ENCODE assay signal across 8 cellular contexts in genomic region chr17:76714822-76715461, GRCh38.
DNase-seq lines count a peak whose midpoint lies in the region; ATAC-seq and TF ChIP-seq lines count a peak whose summit lies in the region.

No MANE protein-coding gene starts in this region.

- peaks cover 38 to 56% of the 10 kb centered on the region in 2 donors for H3K36me3 ChIP-seq in stomach smooth muscle (ENCODE audit: control insufficient read depth in 2 of 2, insufficient read depth in 2 of 2, low read length in 2 of 2)

- H3K36me3 Mint-ChIP-seq in nephron (ENCODE audit: low read depth): peaks cover 48% of the 10 kb centered on the region

- no peaks in the 10 kb centered on the region for H3K9me3 Mint-ChIP-seq in nephron

- no peaks in the 10 kb centered on the region for H3K27me3 Mint-ChIP-seq in nephron (ENCODE audit: low read depth)

- H3K4me3 Mint-ChIP-seq in nephron: no peak overlapping the region

- H3K4me1 ChIP-seq in stomach smooth muscle (ENCODE audit: control insufficient read depth, insufficient read depth, low read length): peaks cover 36% of the 10 kb centered on the region

- TF ChIP-seq CTCF in GM10266 (IDR thresholded peaks at IDR 0.05; ENCODE audit: control insufficient read depth, insufficient read depth, low read depth, missing control alignments) (peak; percentile 78), epithelial cell of esophagus (IDR thresholded peaks at IDR 0.05; ENCODE audit: insufficient read depth, low read depth, low read length, missing control alignments) (peak; percentile 82), nephron (IDR thresholded peaks at IDR 0.05; ENCODE audit: unreplicated experiment in 3 of 3) (peak; percentile 82 to 85 (median 84))

- peak overlapping the region; percentile 79 for H3K27ac ChIP-seq in stomach smooth muscle (ENCODE audit: low read length)

- H3K4me3 ChIP-seq in epithelial cell of esophagus (ENCODE audit: low read length): no peak overlapping the region
- no peak overlapping the region for H3K4me3 ChIP-seq in stomach smooth muscle (ENCODE audit: low read length in 2 of 2)

- peak overlapping the region; percentile 8 to 45 (median 13) for H3K27ac Mint-ChIP-seq in nephron

- peak overlapping the region in 1 of 2 donors; percentile 31 for H3K9ac ChIP-seq in stomach smooth muscle (ENCODE audit: low read length in 2 of 2)

- H3K27me3 ChIP-seq in stomach smooth muscle (ENCODE audit: control insufficient read depth in 1 of 2, insufficient read depth in 2 of 2, low read length in 2 of 2): no peaks in the 10 kb centered on the region

- H3K9me3 ChIP-seq in stomach smooth muscle (ENCODE audit: control insufficient read depth in 2 of 2, low read length in 2 of 2): no peaks in the 10 kb centered on the region

- peak; percentile 66 for DNase-seq in GM10266 (ENCODE audit: extremely low spot score)
- peak; percentile 38 for DNase-seq in NCI-H2171 treated with DMSO at 0.1 percent for 48 hours (lab: John Stamatoyannopoulos, UW)
- peak; percentile 58 for DNase-seq in activated CD8-positive, alpha-beta memory T cell treated with anti-CD3 and anti-CD28 coated beads, Interleukin-2, amount 50 U/mL, for 24 hours (ENCODE audit: extremely low read depth)
- peak; percentile 48 for DNase-seq in epithelial cell of esophagus (ENCODE audit: low read depth)

- ATAC-seq in GM21447 (IDR thresholded peaks at IDR 0.05; ENCODE audit: unreplicated experiment): no peak
- no peak for ATAC-seq in HG03025 (IDR thresholded peaks at IDR 0.05; ENCODE audit: low FRiP score, unreplicated experiment)

- H3K4me1 Mint-ChIP-seq in nephron: peaks cover 13% of the 10 kb centered on the region
